ENCODE assay signal across 8 cellular contexts in the genomic region with DNA sequence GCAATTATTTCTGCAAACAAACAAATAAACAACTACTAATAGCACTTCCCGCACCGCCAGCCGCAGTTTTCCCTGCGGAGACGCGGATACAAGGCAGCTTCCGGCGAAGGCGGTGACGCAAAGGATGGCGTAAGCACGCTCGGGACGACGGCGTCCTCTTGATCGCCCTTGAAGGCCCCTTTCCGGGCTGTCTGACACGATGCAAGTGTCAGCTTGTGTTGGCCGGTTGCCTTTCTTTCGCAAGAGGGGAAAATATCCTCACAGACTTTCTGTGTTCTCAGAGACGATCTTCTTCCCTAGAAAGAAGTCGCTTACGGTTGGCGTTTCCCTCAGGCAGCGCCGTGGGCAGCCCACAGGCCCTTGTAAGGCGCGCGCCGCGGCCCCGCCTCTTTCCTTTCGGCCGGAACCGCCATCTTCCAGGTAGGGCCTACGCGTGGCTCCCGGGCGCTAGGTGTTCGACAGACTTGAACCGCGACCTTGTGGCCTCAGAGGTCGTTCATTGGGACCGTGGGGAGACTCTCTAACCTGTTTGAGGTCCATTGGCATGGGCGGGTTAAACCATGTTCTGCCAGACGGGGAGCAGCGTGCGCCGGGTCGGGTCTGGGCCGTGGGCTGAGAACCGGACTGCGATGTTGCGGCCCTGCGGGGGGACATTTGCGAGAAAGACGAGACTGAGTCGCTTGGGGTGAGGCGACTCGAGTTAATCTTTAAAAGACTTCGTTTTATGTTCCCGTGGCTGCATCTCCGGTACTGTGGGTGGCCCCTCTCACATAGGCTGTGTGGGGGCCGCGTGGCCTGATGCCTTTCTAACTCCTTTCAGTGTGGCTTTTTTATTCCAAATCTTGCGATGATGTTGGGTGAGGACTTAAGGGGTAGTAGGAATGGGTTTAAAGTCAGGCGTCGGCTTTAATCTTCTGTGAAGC. TPM values are rescaled to one million over a fixed set of nuclear protein-coding genes. Genes with fewer than 3 reads are reported as not detected.
DNase-seq lines count a peak whose midpoint lies in the region; ATAC-seq and TF ChIP-seq lines count a peak whose summit lies in the region.

A gene (plus strand): TSS at position 393 of the 923 bp plus-strand sequence. CDS start 2,219 bp downstream, outside the sequence.

- H3K27ac ChIP-seq in A673 (ENCODE audit: low read depth, low read length, poor library complexity, severe bottlenecking): peak within 1 kb of the TSS; percentile 96
- peak within 1 kb of the TSS; percentile 98 for H3K27ac ChIP-seq in WERI-Rb-1
- peak within 1 kb of the TSS; percentile 94 for H3K27ac ChIP-seq in mammary epithelial cell (ENCODE audit: insufficient read depth, low read depth, low read length)
- H3K27ac ChIP-seq in iPS-20b (ENCODE audit: low read length): peak within 1 kb of the TSS; percentile 100
- peak within 1 kb of the TSS; percentile 90 to 100 (median 97) for H3K27ac ChIP-seq in skin epidermis

- H3K4me3 ChIP-seq in A673 (ENCODE audit: low read depth, low read length, poor library complexity, severe bottlenecking): peak within 1 kb of the TSS; percentile 82
- H3K4me3 ChIP-seq in WERI-Rb-1 (ENCODE audit: low read depth, low read length): peak within 1 kb of the TSS; percentile 82
- H3K4me3 ChIP-seq in mammary epithelial cell (replicated peaks in 1 of 3; ENCODE audit: insufficient read depth in 1 of 3, low read depth in 2 of 3, low read length in 3 of 3): peak within 1 kb of the TSS; percentile 77 to 97 (median 84)
- H3K4me3 ChIP-seq in iPS-20b (ENCODE audit: low read length): peak within 1 kb of the TSS; percentile 95
- peak within 1 kb of the TSS; percentile 69 to 97 (median 88) for H3K4me3 ChIP-seq in skin epidermis

- BruUV-seq in A673 (replicated peaks; lab: Mats Ljungman, UMichigan): TSS peak; percentile 54
- BruUV-seq in mammary epithelial cell (replicated peaks; lab: Mats Ljungman, UMichigan): TSS peak; percentile 54

- WGBS in mammary epithelial cell (ENCODE audit: low coverage, missing lambda C conversion rate): under 1% methylated on average over 43 of the region's 69 CpGs

- peak within 1 kb of the TSS; percentile 79 for H2AFZ ChIP-seq in mammary epithelial cell (ENCODE audit: low read depth, low read length)

- H3K36me3 ChIP-seq in A673 (ENCODE audit: insufficient read depth, low read length, poor library complexity, severe bottlenecking): peaks cover 33% of the 10 kb centered on the region
- H3K36me3 ChIP-seq in WERI-Rb-1: peaks cover 50% of the 10 kb centered on the region
- peaks cover 15% of the 10 kb centered on the region for H3K36me3 ChIP-seq in mammary epithelial cell (ENCODE audit: insufficient read depth, low read length)
- peaks cover 50% of the 10 kb centered on the region for H3K36me3 ChIP-seq in iPS-20b (ENCODE audit: insufficient read depth, low read depth, low read length)

- peaks cover 64% of the 10 kb centered on the region for H3K79me2 ChIP-seq in mammary epithelial cell (ENCODE audit: insufficient read depth, low read length)

- H3K9ac ChIP-seq in mammary epithelial cell (ENCODE audit: insufficient read depth, low read length) (peak within 1 kb of the TSS; percentile 98), iPS-20b (ENCODE audit: low read depth, low read length) (peak within 1 kb of the TSS; percentile 100)

- in situ Hi-C loops in mammary epithelial cell (cut with MboI; ENCODE audit: low sequenced_read_pairs in 2 of 2): no loop called here

- CTCF ChIA-PET in A673 (lab: Charles Lee): no interaction called here
- CTCF ChIA-PET in mammary epithelial cell (lab: Charles Lee; ENCODE audit: low non-redundant PET): interaction anchor here (1.0 kb wide), 1 partner anchor 279 kb away, joined by 3 read pairs; no protein-coding TSS in a partner anchor

- DNase-seq in A673 (ENCODE audit: low spot score): peak; percentile 97
- DNase-seq in NCI-H2196 treated with DMSO at 0.1 percent for 48 hours (lab: John Stamatoyannopoulos, UW; ENCODE audit: unreplicated experiment): peak; percentile 61
- DNase-seq in WERI-Rb-1: peak; percentile 97
- peak; percentile 88 for DNase-seq in mammary epithelial cell

- intact Hi-C loops in A673 (cut with micrococcal nuclease; ENCODE audit: unreplicated experiment) (loop anchor here (5.0 kb wide), 1 partner anchor 79 kb away; a partner anchor contains a TSS), mammary epithelial cell (cut with micrococcal nuclease) (loop anchor here (1.0 to 5.0 kb wide), 5 partner anchors 19 to 267 kb away; a partner anchor contains a TSS)

- dilution Hi-C loops in mammary epithelial cell (cut with HindIII; ENCODE audit: low sequenced_read_pairs): no loop called here

- TF ChIP-seq CTCF in A673 (conservative IDR thresholded peaks at IDR 0.05; ENCODE audit: low read depth, low read length): no peak
- no peak for TF ChIP-seq CTCF in WERI-Rb-1 (IDR thresholded peaks at IDR 0.05; ENCODE audit: low read depth, low read length)
- no peak for TF ChIP-seq CTCF in mammary epithelial cell (conservative IDR thresholded peaks at IDR 0.05 in 1 of 2, IDR thresholded peaks at IDR 0.05 in 1 of 2; ENCODE audit: extremely low read depth in 1 of 2, insufficient read depth in 1 of 2, low read depth in 1 of 2, low read length in 2 of 2)

- POLR2A ChIA-PET in A673 (lab: Charles Lee; ENCODE audit: low non-redundant PET): no interaction called here

- H3K4me1 ChIP-seq in A673 (ENCODE audit: insufficient read depth, low read length, poor library complexity, severe bottlenecking): no peaks in the 10 kb centered on the region
- H3K4me1 ChIP-seq in mammary epithelial cell (ENCODE audit: insufficient read depth, low read length): peaks cover 9% of the 10 kb centered on the region
- H3K4me1 ChIP-seq in iPS-20b (ENCODE audit: insufficient read depth, low read length): peaks cover 6% of the 10 kb centered on the region; the same call in 1 of the 2 replicates

- H3K4me2 ChIP-seq in mammary epithelial cell (ENCODE audit: insufficient read depth, low read depth, low read length): peak within 1 kb of the TSS; percentile 87

- no peaks in the 10 kb centered on the region for H3K9me3 ChIP-seq in A673 (ENCODE audit: low read depth, low read length, poor library complexity, severe bottlenecking)
- no peaks in the 10 kb centered on the region for H3K9me3 ChIP-seq in WERI-Rb-1 (ENCODE audit: severe bottlenecking)
- no peaks in the 10 kb centered on the region for H3K9me3 ChIP-seq in mammary epithelial cell (replicated peaks; ENCODE audit: insufficient read depth, low read length)
- H3K9me3 ChIP-seq in iPS-20b (ENCODE audit: insufficient read depth, low read depth, low read length): no peaks in the 10 kb centered on the region

- H3K27me3 ChIP-seq in A673 (replicated peaks; ENCODE audit: insufficient read depth, low read depth, low read length, poor library complexity) (no peaks in the 10 kb centered on the region), WERI-Rb-1 (ENCODE audit: insufficient read depth, low read depth, severe bottlenecking) (no peaks in the 10 kb centered on the region), mammary epithelial cell (ENCODE audit: insufficient read depth, low read length) (no peaks in the 10 kb centered on the region), iPS-20b (ENCODE audit: insufficient read depth, low read length) (no peaks in the 10 kb centered on the region)

- H4K20me1 ChIP-seq in mammary epithelial cell (ENCODE audit: insufficient read depth, low read length): no peaks in the 10 kb centered on the region

- peak; percentile 93 for ATAC-seq in GM18867 (IDR thresholded peaks at IDR 0.05; ENCODE audit: unreplicated experiment)
- peak; percentile 86 for ATAC-seq in HG03103 (IDR thresholded peaks at IDR 0.05; ENCODE audit: low read depth, unreplicated experiment)

RNA-seq across cellular contexts. Expression of the gene that starts here (rescaled TPM):
- total RNA-seq in A673 (2021) (906 and 986 TPM in 2 replicates), mammary epithelial cell (100 to 1,000 TPM; 422 to 818 TPM)
- 1,234 TPM for polyA plus RNA-seq in mammary epithelial cell
- polyA minus RNA-seq in mammary epithelial cell: 245 TPM

Comparison
In these comparisons a context has a peak if more than half of its experiments do, and no peak if none do; other contexts are left out.
1. Peak in every context shown above with its lines: DNase-seq, ATAC-seq, H3K4me3 ChIP-seq and H3K27ac ChIP-seq.